ENCODE assay signal across 1 cellular context in genomic region chr19:5308471-5309437, GRCh38.
TF ChIP-seq lines count a peak whose summit lies in the region.

No MANE protein-coding gene starts in this region.

TF ChIP-seq in HEK293, 187 proteins besides CTCF, POLR2A, EP300 and RAD21 (continued from another document and continues in another):
- TF ChIP-seq ZBTB11 (tag by site-specific recombination; conservative IDR thresholded peaks at IDR 0.05; ENCODE audit: low read depth) (peak; percentile 11; the same call in 1 of the 2 replicates), MZF1 (tag by site-specific recombination; IDR thresholded peaks at IDR 0.05; ENCODE audit: borderline replicate concordance) (peak; percentile 74; the same call in 1 of the 2 replicates), ZNF580 (tag by site-specific recombination; IDR thresholded peaks at IDR 0.05) (peak; percentile 96), ZNF26 (tag by site-specific recombination; IDR thresholded peaks at IDR 0.05) (no peak), SETDB1 (IDR thresholded peaks at IDR 0.05; ENCODE audit: insufficient read length, low read length) (no peak), ZNF529 (tag by site-specific recombination; IDR thresholded peaks at IDR 0.05; ENCODE audit: insufficient replicate concordance) (peak; percentile 12), ZSCAN16 (tag by site-specific recombination; IDR thresholded peaks at IDR 0.05) (peak; percentile 69), ZNF280D (tag by site-specific recombination; IDR thresholded peaks at IDR 0.05) (peak; percentile 82), ZNF596 (tag by site-specific recombination; IDR thresholded peaks at IDR 0.05) (peak; percentile 48; the same call in 1 of the 2 replicates), PRDM2 (tag by site-specific recombination; IDR thresholded peaks at IDR 0.05; ENCODE audit: borderline replicate concordance) (no peak), ZNF623 (tag by site-specific recombination; IDR thresholded peaks at IDR 0.05) (peak; percentile 75), ZNF747 (tag by site-specific recombination; IDR thresholded peaks at IDR 0.05) (no peak), ZBTB21 (tag by site-specific recombination; IDR thresholded peaks at IDR 0.05) (peak; percentile 52; the same call in 1 of the 2 replicates), ZNF433 (tag by site-specific recombination; IDR thresholded peaks at IDR 0.05; ENCODE audit: low read depth) (no peak), TRIM28 (IDR thresholded peaks at IDR 0.05; ENCODE audit: borderline replicate concordance, low read length) (0 out of 2 replicates have a peak, but pooled peaks have one; percentile 34), ZNF223 (tag by site-specific recombination; IDR thresholded peaks at IDR 0.05) (0 out of 2 replicates have a peak, but pooled peaks have one; percentile 53), ZNF169 (tag by site-specific recombination; IDR thresholded peaks at IDR 0.05) (no peak), ZNF768 (tag by site-specific recombination; IDR thresholded peaks at IDR 0.05) (peak; percentile 100), GLIS2 (tag by site-specific recombination; IDR thresholded peaks at IDR 0.05) (peak; percentile 69), KLF16 (tag by site-specific recombination; IDR thresholded peaks at IDR 0.05) (peak; percentile 93), ZNF2 (tag by site-specific recombination; IDR thresholded peaks at IDR 0.05) (peak; percentile 77), ZNF660 (tag by site-specific recombination; IDR thresholded peaks at IDR 0.05) (peak; percentile 87), TCF7L2 (IDR thresholded peaks at IDR 0.05; ENCODE audit: borderline replicate concordance, low read depth, low read length) (no peak), YY1 (tag by site-specific recombination; IDR thresholded peaks at IDR 0.05) (peak; percentile 46; the same call in 1 of the 2 replicates), ZNF157 (tag by site-specific recombination; IDR thresholded peaks at IDR 0.05) (no peak), IKZF3 (tag by site-specific recombination; IDR thresholded peaks at IDR 0.05) (peak; percentile 70; the same call in 1 of the 2 replicates), AEBP2 (tag by site-specific recombination; IDR thresholded peaks at IDR 0.05; ENCODE audit: borderline replicate concordance) (0 out of 2 replicates have a peak, but pooled peaks have one; percentile 29), ZNF843 (tag by site-specific recombination; IDR thresholded peaks at IDR 0.05) (peak; percentile 72), ZNF664 (tag by site-specific recombination; IDR thresholded peaks at IDR 0.05) (peak; percentile 70), ZNF16 (tag by site-specific recombination; IDR thresholded peaks at IDR 0.05; ENCODE audit: low read depth) (no peak), ATF2 (tag by site-specific recombination; IDR thresholded peaks at IDR 0.05; ENCODE audit: low read depth) (no peak), WT1 (tag by site-specific recombination; IDR thresholded peaks at IDR 0.05) (no peak), ZNF248 (tag by site-specific recombination; IDR thresholded peaks at IDR 0.05) (no peak), ZNF560 (tag by site-specific recombination; IDR thresholded peaks at IDR 0.05; ENCODE audit: borderline replicate concordance) (no peak), SP3 (tag by site-specific recombination; IDR thresholded peaks at IDR 0.05) (peak; percentile 60), ZNF341 (tag by site-specific recombination; IDR thresholded peaks at IDR 0.05; ENCODE audit: low read depth) (peak; percentile 91), BCL11A (tag by site-specific recombination; IDR thresholded peaks at IDR 0.05; ENCODE audit: low read depth) (no peak), OVOL3 (tag by site-specific recombination; IDR thresholded peaks at IDR 0.05) (no peak), KLF9 (tag by site-specific recombination; IDR thresholded peaks at IDR 0.05; ENCODE audit: low read depth) (peak; percentile 39; the same call in 1 of the 2 replicates), REPIN1 (tag by site-specific recombination; IDR thresholded peaks at IDR 0.05; ENCODE audit: low read depth) (no peak; the same call in 1 of the 2 replicates), ZNF792 (tag by site-specific recombination; IDR thresholded peaks at IDR 0.05) (0 out of 2 replicates have a peak, but pooled peaks have one; percentile 13), ZNF362 (tag by site-specific recombination; IDR thresholded peaks at IDR 0.05) (no peak)
